8 cellular contexts compared by ENCODE assay signal in genomic region chr3:12994357-12994606, GRCh38.
DNase-seq lines count a peak whose midpoint lies in the region; ATAC-seq and TF ChIP-seq lines count a peak whose summit lies in the region.

No MANE protein-coding gene starts in this region.

- H3K27ac ChIP-seq in CD4-positive, alpha-beta T cell (ENCODE audit: low read depth, low read length): peak overlapping the region; percentile 60
- H3K27ac ChIP-seq in HCT116 (ENCODE audit: low read depth, low read length): peak overlapping the region; percentile 73

- peak overlapping the region; percentile 100 for H3K4me2 ChIP-seq in HCT116 (ENCODE audit: low read length)

- peaks cover 16 to 38% of the 10 kb centered on the region in 2 experiments for H3K4me1 ChIP-seq in HCT116 (ENCODE audit: control insufficient read depth in 1 of 2, insufficient read depth in 2 of 2, low read length in 2 of 2)

- H3K4me1 Mint-ChIP-seq in CD4-positive, alpha-beta T cell (ENCODE audit: low read depth): peaks cover 79% of the 10 kb centered on the region
- H3K4me1 Mint-ChIP-seq in activated T-cell treated with anti-CD3 and anti-CD28 coated beads, Interleukin-2, amount 50 U/mL, for 72 hours (ENCODE audit: low read depth): peaks cover 46% of the 10 kb centered on the region

- TF ChIP-seq POLR2A in HCT116 (IDR thresholded peaks at IDR 0.05; ENCODE audit: borderline replicate concordance, extremely low read depth, insufficient read depth, insufficient read length): no peak

- peak in 1 of 10 experiments; percentile 2 for DNase-seq in CD4-positive, alpha-beta T cell
- DNase-seq in HCT116 (ENCODE audit: low read depth, low spot score) (no peak), left ventricle myocardium superior (peak; percentile 80), skeletal muscle cell (ENCODE audit: low read depth) (no peak), NAMALWA (ENCODE audit: low spot score) (no peak), amniotic stem cell (lab: John Stamatoyannopoulos, UW) (no peak), NCI-H1417 treated with DMSO at 0.1 percent for 48 hours (lab: John Stamatoyannopoulos, UW) (no peak)
- no peak for DNase-seq in activated T-cell treated with anti-CD3 and anti-CD28 coated beads, Interleukin-2, amount 50 U/mL, for 72 hours

- H3K9ac ChIP-seq in HCT116 (ENCODE audit: low read length): peak overlapping the region; percentile 79

- H3K27me3 Mint-ChIP-seq in CD4-positive, alpha-beta T cell: no peaks in the 10 kb centered on the region
- H3K27me3 Mint-ChIP-seq in activated T-cell treated with anti-CD3 and anti-CD28 coated beads, Interleukin-2, amount 50 U/mL, for 72 hours (ENCODE audit: low read depth): no peaks in the 10 kb centered on the region

- no peak for TF ChIP-seq RAD21 in HCT116 (IDR thresholded peaks at IDR 0.05; ENCODE audit: low read depth)

- TF ChIP-seq CTCF in CD4-positive, alpha-beta T cell (IDR thresholded peaks at IDR 0.05): no peak
- no peak for TF ChIP-seq CTCF in HCT116 (IDR thresholded peaks at IDR 0.05 in 2 of 3, conservative IDR thresholded peaks at IDR 0.05 in 1 of 3; ENCODE audit: borderline replicate concordance in 1 of 3, insufficient read depth in 1 of 3, low read depth in 2 of 3, low read length in 2 of 3)

- H3K36me3 Mint-ChIP-seq in CD4-positive, alpha-beta T cell (ENCODE audit: low read depth): peaks cover 49% of the 10 kb centered on the region
- peaks cover 0 to 4% of the 10 kb centered on the region in 2 donors for H3K36me3 Mint-ChIP-seq in activated T-cell treated with anti-CD3 and anti-CD28 coated beads, Interleukin-2, amount 50 U/mL, for 72 hours (ENCODE audit: insufficient read depth in 2 of 2)

- H3K36me3 ChIP-seq in HCT116 (ENCODE audit: control insufficient read depth in 1 of 2, insufficient read depth in 2 of 2, low read length in 2 of 2): no peaks in the 10 kb centered on the region

- CTCF ChIA-PET in CD4-positive, alpha-beta T cell (lab: Charles Lee): interaction anchor here (1.1 to 5.1 kb wide), 9 partner anchors 8 to 35 kb away, joined by 3 to 59 read pairs (median 7); no protein-coding TSS in a partner anchor
- CTCF ChIA-PET in HCT116 (lab: Charles Lee): interaction anchor here (1.6 to 3.0 kb wide), 2 partner anchors 10 to 29 kb away, joined by 8 to 35 read pairs; no protein-coding TSS in a partner anchor

- H3K27ac Mint-ChIP-seq in CD4-positive, alpha-beta T cell: peak overlapping the region; percentile 93
- H3K27ac Mint-ChIP-seq in activated T-cell treated with anti-CD3 and anti-CD28 coated beads, Interleukin-2, amount 50 U/mL, for 72 hours: no peak overlapping the region

- no peaks in the 10 kb centered on the region for H4K20me1 ChIP-seq in HCT116 (ENCODE audit: insufficient read depth)

- POLR2A ChIA-PET in CD4-positive, alpha-beta T cell (lab: Charles Lee): interaction anchor here (1.2 to 3.3 kb wide), 6 partner anchors 10 to 22 kb away, joined by 3 to 30 read pairs (median 8); no protein-coding TSS in a partner anchor
- POLR2A ChIA-PET in HCT116 (lab: Charles Lee): interaction anchor here (1.2 kb wide), 1 partner anchor 9 kb away, joined by 7 read pairs; no protein-coding TSS in a partner anchor

- peak overlapping the region; percentile 83 to 94 for H3K4me3 ChIP-seq in HCT116 (replicated peaks in 1 of 2; ENCODE audit: low read depth in 1 of 2, low read length in 2 of 2)
- peak overlapping the region; percentile 63 for H3K4me3 ChIP-seq in skeletal muscle cell (ENCODE audit: low read depth, low read length)

- RAD21 ChIA-PET in HCT116 (lab: Charles Lee; ENCODE audit: low non-redundant PET in 1 of 2, low total read pairs in 2 of 2, uncharacterized antibody in 2 of 2, unreplicated experiment in 2 of 2): no interaction called here

- H3K9me3 ChIP-seq in CD4-positive, alpha-beta T cell (ENCODE audit: control insufficient read depth, low read length): no peaks in the 10 kb centered on the region
- H3K9me3 ChIP-seq in HCT116 (ENCODE audit: control insufficient read depth in 1 of 2, insufficient read depth in 1 of 2, low read depth in 1 of 2, low read length in 2 of 2): no peaks in the 10 kb centered on the region

- peak overlapping the region; percentile 98 for H3K4me3 Mint-ChIP-seq in CD4-positive, alpha-beta T cell
- H3K4me3 Mint-ChIP-seq in activated T-cell treated with anti-CD3 and anti-CD28 coated beads, Interleukin-2, amount 50 U/mL, for 72 hours: peak overlapping the region; percentile 88 to 91

- H2AFZ ChIP-seq in HCT116 (ENCODE audit: low read depth, low read length, poor library complexity, severe bottlenecking): no peak overlapping the region

- H3K9me2 ChIP-seq in HCT116 (ENCODE audit: insufficient read depth): no peaks in the 10 kb centered on the region

- no peaks in the 10 kb centered on the region for H3K27me3 ChIP-seq in CD4-positive, alpha-beta T cell (ENCODE audit: control insufficient read depth, insufficient read depth, low read length)
- H3K27me3 ChIP-seq in HCT116 (ENCODE audit: insufficient read depth, low read length): no peaks in the 10 kb centered on the region

- no peaks in the 10 kb centered on the region for H3K9me3 Mint-ChIP-seq in CD4-positive, alpha-beta T cell
- H3K9me3 Mint-ChIP-seq in activated T-cell treated with anti-CD3 and anti-CD28 coated beads, Interleukin-2, amount 50 U/mL, for 72 hours: no peaks in the 10 kb centered on the region

- no peak for ATAC-seq in CD4-positive, alpha-beta T cell (ENCODE audit: poor library complexity)
- peak; percentile 62 for ATAC-seq in HCT116
- ATAC-seq in activated T-cell treated with anti-CD3 and anti-CD28 coated beads, Interleukin-2, amount 50 U/mL, for 72 hours (replicated peaks in 1 of 2): peak; percentile 12 to 34
- peak; percentile 64 for ATAC-seq in left ventricle myocardium superior

- no peaks in the 10 kb centered on the region for H3K79me2 ChIP-seq in HCT116 (ENCODE audit: insufficient read depth, low read length)

- intact Hi-C loops in CD4-positive, alpha-beta T cell (cut with DNase I, micrococcal nuclease): loop anchor here (2.0 kb wide), 3 partner anchors 17 to 25 kb away; no protein-coding TSS in a partner anchor
- intact Hi-C loops in HCT116 (cut with micrococcal nuclease): loop anchor here (2.0 kb wide), 1 partner anchor 125 kb away; no protein-coding TSS in a partner anchor
- intact Hi-C loops in left ventricle myocardium superior (cut with micrococcal nuclease): no loop called here

- BruUV-seq in HCT116 (replicated peaks; lab: Mats Ljungman, UMichigan): no TSS peak

TF ChIP-seq in HCT116, 20 proteins besides CTCF, POLR2A, EP300 and RAD21:
- no peak for TF ChIP-seq ZNF274 (IDR thresholded peaks at IDR 0.05; ENCODE audit: low read depth, low read length)
- TF ChIP-seq JUND (IDR thresholded peaks at IDR 0.05): no peak
- no peak for TF ChIP-seq ELF1 (IDR thresholded peaks at IDR 0.05; ENCODE audit: borderline replicate concordance, low read depth)
- peak; percentile 25; the same call in 1 of the 2 replicates for TF ChIP-seq POLR2AphosphoS5 (IDR thresholded peaks at IDR 0.05; ENCODE audit: low read depth, low read length)
